8 cellular contexts compared by ENCODE assay signal in the genomic region with DNA sequence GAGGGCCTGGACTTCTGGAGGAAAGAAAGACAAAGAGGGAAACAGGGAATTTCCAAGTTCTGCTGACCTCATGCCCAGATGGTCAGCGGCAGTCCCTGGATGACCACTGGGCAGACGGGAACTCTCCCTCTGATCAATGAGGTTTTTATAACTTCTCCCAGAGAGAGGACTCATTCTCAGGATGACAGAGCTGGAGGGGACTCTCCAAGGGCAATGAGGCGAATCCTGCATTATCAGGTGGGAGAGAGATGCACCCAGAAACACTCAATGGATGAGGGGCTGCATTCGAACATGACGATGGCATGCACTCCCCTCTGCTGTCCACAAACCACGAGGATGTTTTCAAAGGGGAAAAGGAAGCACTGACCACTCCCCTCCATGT. TPM values are rescaled to one million over a fixed set of nuclear protein-coding genes. Genes with fewer than 3 reads are reported as not detected.
DNase-seq lines count a peak whose midpoint lies in the region; ATAC-seq lines count a peak whose summit lies in the region.

No MANE protein-coding gene starts in this region.

- in situ Hi-C loops in Caki2 (cut with HindIII; ENCODE audit: low pct_unique_long_range_greater_than_20kb, low sequenced_read_pairs): no loop called here
- in situ Hi-C loops in GM23248 (cut with MboI): no loop called here

- WGBS in GM23248 (ENCODE audit: low coverage in 1 of 2, low lambda C conversion rate in 2 of 2, missing lambda C conversion rate in 2 of 2), 2 experiments: 69 to 77% methylated on average over 6 of the region's 6 CpGs

- peaks cover 20% of the 10 kb centered on the region for H3F3A ChIP-seq in GM23248 (ENCODE audit: insufficient read depth)

- no peaks in the 10 kb centered on the region for H3K36me3 ChIP-seq in GM23248 (ENCODE audit: low read depth)
- H3K36me3 ChIP-seq in naive thymus-derived CD4-positive, alpha-beta T cell (ENCODE audit: control insufficient read depth in 2 of 3, insufficient read depth in 3 of 3, low read length in 3 of 3): peaks cover 0 to 49% (median 5%) of the 10 kb centered on the region in 3 experiments
- H3K36me3 ChIP-seq in MG63: peaks cover 36% of the 10 kb centered on the region

- H4K20me1 ChIP-seq in GM23248 (ENCODE audit: insufficient read depth): peaks cover 4% of the 10 kb centered on the region

- peaks cover 73% of the 10 kb centered on the region for H3K4me1 Mint-ChIP-seq in activated CD8-positive, alpha-beta T cell treated with anti-CD3 and anti-CD28 coated beads, Interleukin-2, amount 10 ng/mL, durations not matched to agents 7 days and 5 days (ENCODE audit: low read depth)
- peaks cover 38 to 83% (median 74%) of the 10 kb centered on the region in 7 donors for H3K4me1 Mint-ChIP-seq in naive thymus-derived CD4-positive, alpha-beta T cell

- no peaks in the 10 kb centered on the region for H3K9me3 Mint-ChIP-seq in activated CD8-positive, alpha-beta T cell treated with anti-CD3 and anti-CD28 coated beads, Interleukin-2, amount 10 ng/mL, durations not matched to agents 7 days and 5 days (ENCODE audit: insufficient read depth)
- no peaks in the 10 kb centered on the region for H3K9me3 Mint-ChIP-seq in naive thymus-derived CD4-positive, alpha-beta T cell

- H3K9me3 ChIP-seq in GM23248 (ENCODE audit: low read depth): no peaks in the 10 kb centered on the region
- no peaks in the 10 kb centered on the region for H3K9me3 ChIP-seq in naive thymus-derived CD4-positive, alpha-beta T cell (ENCODE audit: control insufficient read depth in 2 of 3, low read length in 3 of 3)
- no peaks in the 10 kb centered on the region for H3K9me3 ChIP-seq in MG63

- H3K9ac ChIP-seq in GM23248: no peak overlapping the region

- CTCF ChIA-PET in activated CD8-positive, alpha-beta T cell treated with anti-CD3 and anti-CD28 coated beads, Interleukin-2, amount 10 ng/mL, durations not matched to agents 7 days and 5 days (lab: Charles Lee): interaction anchor here (0.7 to 9.8 kb wide), 7 partner anchors 14 to 97 kb away, joined by 3 to 67 read pairs (median 6); no protein-coding TSS in a partner anchor
- CTCF ChIA-PET in naive thymus-derived CD4-positive, alpha-beta T cell (lab: Charles Lee): interaction anchor here (1.0 to 2.9 kb wide), 2 partner anchors 16 to 48 kb away, joined by 3 to 9 read pairs; no protein-coding TSS in a partner anchor

- H3K4me3 ChIP-seq in GM23248 (no peak overlapping the region), MG63 (no peak overlapping the region)
- H3K4me3 ChIP-seq in naive thymus-derived CD4-positive, alpha-beta T cell (ENCODE audit: low read length): no peak overlapping the region

- POLR2A ChIA-PET in activated CD8-positive, alpha-beta T cell treated with anti-CD3 and anti-CD28 coated beads, Interleukin-2, amount 10 ng/mL, durations not matched to agents 7 days and 5 days (lab: Charles Lee): interaction anchor here (1.3 to 1.6 kb wide), 3 partner anchors 12 to 30 kb away, joined by 3 to 5 read pairs (median 4); no protein-coding TSS in a partner anchor
- POLR2A ChIA-PET in naive thymus-derived CD4-positive, alpha-beta T cell (lab: Charles Lee): interaction anchor here (1.4 kb wide), 1 partner anchor 21 kb away, joined by 5 read pairs; no protein-coding TSS in a partner anchor

- intact Hi-C loops in naive thymus-derived CD4-positive, alpha-beta T cell (cut with micrococcal nuclease): no loop called here

- H3K36me3 Mint-ChIP-seq in activated CD8-positive, alpha-beta T cell treated with anti-CD3 and anti-CD28 coated beads, Interleukin-2, amount 10 ng/mL, durations not matched to agents 7 days and 5 days (ENCODE audit: low read depth): peaks cover 56% of the 10 kb centered on the region
- H3K36me3 Mint-ChIP-seq in naive thymus-derived CD4-positive, alpha-beta T cell: peaks cover 0 to 34% (median 6%) of the 10 kb centered on the region in 5 donors

- H2AFZ ChIP-seq in GM23248: no peak overlapping the region

- no peak overlapping the region for H3K27ac ChIP-seq in GM23248
- no peak overlapping the region for H3K27ac ChIP-seq in naive thymus-derived CD4-positive, alpha-beta T cell (ENCODE audit: low read depth, low read length)

- no peak for ATAC-seq in activated CD8-positive, alpha-beta T cell treated with anti-CD3 and anti-CD28 coated beads, Interleukin-2, amount 10 ng/mL, durations not matched to agents 7 days and 5 days
- no peak for ATAC-seq in naive thymus-derived CD4-positive, alpha-beta T cell

- H3K27ac Mint-ChIP-seq in activated CD8-positive, alpha-beta T cell treated with anti-CD3 and anti-CD28 coated beads, Interleukin-2, amount 10 ng/mL, durations not matched to agents 7 days and 5 days: peak overlapping the region; percentile 77
- peak overlapping the region in 6 of 9 donors; percentile 3 to 80 (median 52) for H3K27ac Mint-ChIP-seq in naive thymus-derived CD4-positive, alpha-beta T cell

- no peak overlapping the region for H3K4me3 Mint-ChIP-seq in activated CD8-positive, alpha-beta T cell treated with anti-CD3 and anti-CD28 coated beads, Interleukin-2, amount 10 ng/mL, durations not matched to agents 7 days and 5 days
- H3K4me3 Mint-ChIP-seq in naive thymus-derived CD4-positive, alpha-beta T cell: peak overlapping the region in 4 of 10 donors; percentile 16 to 36 (median 24)

- H3K4me2 ChIP-seq in GM23248 (ENCODE audit: unreplicated experiment): no peak overlapping the region

- H3K9me2 ChIP-seq in GM23248 (ENCODE audit: insufficient read depth): no peaks in the 10 kb centered on the region

- H3K79me2 ChIP-seq in GM23248 (ENCODE audit: insufficient read depth): peaks cover 96% of the 10 kb centered on the region

- peak; percentile 82 for DNase-seq in Caki2 (ENCODE audit: low read depth)
- DNase-seq in GM23248: peak; percentile 19
- DNase-seq in activated CD8-positive, alpha-beta T cell treated with anti-CD3 and anti-CD28 coated beads, Interleukin-2, amount 10 ng/mL, durations not matched to agents 7 days and 5 days: no peak
- DNase-seq in naive thymus-derived CD4-positive, alpha-beta T cell: no peak
- no peak for DNase-seq in MG63
- no peak for DNase-seq in NCI-H526 treated with DMSO at 0.1 percent for 48 hours (lab: John Stamatoyannopoulos, UW)
- DNase-seq in 8988T: no peak
- DNase-seq in NCI-H187 treated with DMSO at 0.1 percent for 48 hours (lab: John Stamatoyannopoulos, UW): no peak

- peaks cover 40% of the 10 kb centered on the region for H3K4me1 ChIP-seq in GM23248 (ENCODE audit: insufficient read depth)
- peaks cover 33 to 42% of the 10 kb centered on the region in 2 donors for H3K4me1 ChIP-seq in naive thymus-derived CD4-positive, alpha-beta T cell (ENCODE audit: control insufficient read depth in 2 of 2, insufficient read depth in 2 of 2, low read length in 2 of 2)

- H3K27me3 Mint-ChIP-seq in activated CD8-positive, alpha-beta T cell treated with anti-CD3 and anti-CD28 coated beads, Interleukin-2, amount 10 ng/mL, durations not matched to agents 7 days and 5 days (ENCODE audit: low read depth): no peaks in the 10 kb centered on the region
- no peaks in the 10 kb centered on the region for H3K27me3 Mint-ChIP-seq in naive thymus-derived CD4-positive, alpha-beta T cell

- H3K27me3 ChIP-seq in GM23248 (replicated peaks; ENCODE audit: insufficient read depth) (no peaks in the 10 kb centered on the region), MG63 (no peaks in the 10 kb centered on the region)
- H3K27me3 ChIP-seq in naive thymus-derived CD4-positive, alpha-beta T cell (ENCODE audit: control insufficient read depth in 2 of 2, insufficient read depth in 2 of 2, low read length in 2 of 2): no peaks in the 10 kb centered on the region

RNA-seq across cellular contexts. Expression of a gene that starts 12.7 kb away (rescaled TPM):
- total RNA-seq in Caki2 (2014; rRNA removed; shearing (Covaris generic); ENCODE audit: low replicate concordance): 160 and 176 TPM in 2 replicates
- 88.8 and 92.1 TPM in 2 replicates for total RNA-seq in GM23248 (2014; rRNA removed; shearing (Covaris generic))
- 43.1 and 43.2 TPM in 2 replicates for polyA plus RNA-seq in GM23248 (2016; fragmentation: Nextera tagmentation; extraction: Ambion mirVana)
- total RNA-seq in activated CD8-positive, alpha-beta T cell treated with anti-CD3 and anti-CD28 coated beads, Interleukin-2, amount 10 ng/mL, durations not matched to agents 7 days and 5 days: 100 to 1,000 TPM; 132 to 138 TPM
- 100 to 1,000 TPM; 124 to 234 (median 131) TPM for total RNA-seq in naive thymus-derived CD4-positive, alpha-beta T cell
- polyA plus RNA-seq in naive thymus-derived CD4-positive, alpha-beta T cell: 10 to 100 TPM; 28.9 to 45.2 TPM
- 74.2 and 76.6 TPM in 2 replicates for total RNA-seq in MG63 (2014; rRNA removed; shearing (Covaris generic); ENCODE audit: low replicate concordance)

RNA-seq across cellular contexts. Expression of a gene that starts 47.8 kb away (rescaled TPM):
- 80.4 and 92.6 TPM in 2 replicates for total RNA-seq in Caki2 (2014; rRNA removed; shearing (Covaris generic); ENCODE audit: low replicate concordance)
- 2.4 and 3.0 TPM in 2 replicates for total RNA-seq in GM23248 (2014; rRNA removed; shearing (Covaris generic))
- polyA plus RNA-seq in GM23248 (2016; fragmentation: Nextera tagmentation; extraction: Ambion mirVana): 4.2 and 4.4 TPM in 2 replicates
- not detected for total RNA-seq in activated CD8-positive, alpha-beta T cell treated with anti-CD3 and anti-CD28 coated beads, Interleukin-2, amount 10 ng/mL, durations not matched to agents 7 days and 5 days
- total RNA-seq in naive thymus-derived CD4-positive, alpha-beta T cell: 1 to 10 TPM in 1 of 5 experiments, under 1 TPM in 1, not detected in 3; 0.98 to 1.1 TPM
- 1 to 10 TPM in 1 of 2 donors, not detected in 1; 1.2 TPM for polyA plus RNA-seq in naive thymus-derived CD4-positive, alpha-beta T cell
- 2.3 and 5.6 TPM in 2 replicates for total RNA-seq in MG63 (2014; rRNA removed; shearing (Covaris generic); ENCODE audit: low replicate concordance)

Comparison
In these comparisons a context has a peak if more than half of its experiments do, and no peak if none do; other contexts are left out.
1. DNase-seq: peak in Caki2 (single experiment) and GM23248 (single experiment); none in activated CD8-positive, alpha-beta T cell treated with anti-CD3 and anti-CD28 coated beads, Interleukin-2, amount 10 ng/mL, durations not matched to agents 7 days and 5 days (single experiment), naive thymus-derived CD4-positive, alpha-beta T cell (0 of 9), MG63 (single experiment), NCI-H526 treated with DMSO at 0.1 percent for 48 hours (single experiment), 8988T (single experiment) and NCI-H187 treated with DMSO at 0.1 percent for 48 hours (single experiment).
2. RNA of a gene that starts 47.8 kb away (total RNA-seq): 80.4 to 92.6 TPM in Caki2; 2.3 to 5.6 TPM in MG63, 2.4 to 3.0 TPM in GM23248, 0.98 to 1.1 TPM in naive thymus-derived CD4-positive, alpha-beta T cell and not detected in activated CD8-positive, alpha-beta T cell treated with anti-CD3 and anti-CD28 coated beads, Interleukin-2, amount 10 ng/mL, durations not matched to agents 7 days and 5 days; every median in the first group is over 10 times any median in the second.